12 cellular contexts compared by ENCODE assay signal in the genomic region with DNA sequence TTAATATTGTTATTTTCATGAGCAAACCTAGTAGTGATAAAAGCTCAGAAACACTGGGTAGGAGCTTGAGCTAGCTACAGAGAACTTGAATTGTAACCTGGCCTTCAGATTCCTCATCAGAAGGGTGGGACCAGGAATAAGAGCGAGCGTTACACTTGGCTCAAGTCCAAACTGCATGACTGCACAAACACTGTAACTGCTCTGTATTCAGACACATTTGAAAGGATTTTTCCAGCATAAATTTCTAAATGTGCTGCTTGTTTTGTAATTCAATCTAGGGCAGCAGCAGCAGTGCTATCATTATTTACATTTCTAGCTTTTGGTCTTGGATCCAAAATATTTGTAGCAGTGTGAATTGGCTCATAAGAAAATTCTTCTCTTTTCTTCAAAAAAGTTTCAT.
DNase-seq lines count a peak whose midpoint lies in the region; ATAC-seq lines count a peak whose summit lies in the region.
"Had no signal": no experiment of that assay in that cellular context is flagged by ENCODE, and none has a peak within 500 bp of the region (broad histone marks: within the 10 kb centered on the region; RNA-seq: fewer than 3 reads in every experiment).

No MANE protein-coding gene starts in this region.

- H3K27me3 Mint-ChIP-seq in natural killer cell treated with Interleukin-12 subunit alpha and Interleukin-12 subunit beta and Interleukin-15 and Interleukin-18, amount 100 ng/mL, for 72 hours: peaks cover 0 to 13% of the 10 kb centered on the region in 2 donors

- H3K9ac ChIP-seq in adipocyte (ENCODE audit: low read length): peak overlapping the region; percentile 8

- intact Hi-C loops in left colon (cut with DNase I, micrococcal nuclease) (no loop called here), posterior cingulate gyrus (cut with DNase I) (no loop called here)

- H3K4me1 ChIP-seq in adipocyte (ENCODE audit: control insufficient read depth, insufficient read depth, low read length): no peaks in the 10 kb centered on the region

- ATAC-seq in left colon: peak; percentile 91
- no peak for ATAC-seq in natural killer cell treated with Interleukin-12 subunit alpha and Interleukin-12 subunit beta and Interleukin-15 and Interleukin-18, amount 100 ng/mL, for 72 hours
- ATAC-seq: stimulated activated effector memory CD8-positive, alpha-beta T cell treated with anti-CD3 and anti-CD28 coated beads, Interleukin-12 subunit alpha, Interleukin-12 subunit beta, amount 100 ng/mL, for 72 hours had no signal

- H3K27ac Mint-ChIP-seq in natural killer cell treated with Interleukin-12 subunit alpha and Interleukin-12 subunit beta and Interleukin-15 and Interleukin-18, amount 100 ng/mL, for 72 hours: no peak overlapping the region
- H3K27ac Mint-ChIP-seq: activated T-helper 2 cell treated with anti-CD3 and anti-CD28 coated beads, Interferon-gamma antibody, Interleukin-2, Interleukin-4, amounts not matched to agents 10 μg/mL and 5 μg/mL and 100 μg/mL, durations not matched to agents 14 hours and 24 hours and 36 hours; endodermal cell; stimulated activated effector memory CD8-positive, alpha-beta T cell treated with anti-CD3 and anti-CD28 coated beads, Interleukin-12 subunit alpha, Interleukin-12 subunit beta, amount 100 ng/mL, for 72 hours had no signal

- peaks cover 8% of the 10 kb centered on the region for H3K36me3 Mint-ChIP-seq in natural killer cell treated with Interleukin-12 subunit alpha and Interleukin-12 subunit beta and Interleukin-15 and Interleukin-18, amount 100 ng/mL, for 72 hours
- H3K36me3 Mint-ChIP-seq: stimulated activated effector memory CD8-positive, alpha-beta T cell treated with anti-CD3 and anti-CD28 coated beads, Interleukin-12 subunit alpha, Interleukin-12 subunit beta, amount 100 ng/mL, for 72 hours had no signal

- H3K4me3 Mint-ChIP-seq in natural killer cell treated with Interleukin-12 subunit alpha and Interleukin-12 subunit beta and Interleukin-15 and Interleukin-18, amount 100 ng/mL, for 72 hours: no peak overlapping the region
- H3K4me3 Mint-ChIP-seq: endodermal cell; stimulated activated effector memory CD8-positive, alpha-beta T cell treated with anti-CD3 and anti-CD28 coated beads, Interleukin-12 subunit alpha, Interleukin-12 subunit beta, amount 100 ng/mL, for 72 hours had no signal

- H3K9me3 Mint-ChIP-seq in natural killer cell treated with Interleukin-12 subunit alpha and Interleukin-12 subunit beta and Interleukin-15 and Interleukin-18, amount 100 ng/mL, for 72 hours: peaks cover 11% of the 10 kb centered on the region

- peaks cover 5% of the 10 kb centered on the region for H3K9me3 ChIP-seq in adipocyte (ENCODE audit: control insufficient read depth, low read length)

- no peaks in the 10 kb centered on the region for H3K4me1 Mint-ChIP-seq in natural killer cell treated with Interleukin-12 subunit alpha and Interleukin-12 subunit beta and Interleukin-15 and Interleukin-18, amount 100 ng/mL, for 72 hours (ENCODE audit: low read depth in 2 of 2)
- H3K4me1 Mint-ChIP-seq: endodermal cell; stimulated activated effector memory CD8-positive, alpha-beta T cell treated with anti-CD3 and anti-CD28 coated beads, Interleukin-12 subunit alpha, Interleukin-12 subunit beta, amount 100 ng/mL, for 72 hours had no signal

- DNase-seq in G401 (ENCODE audit: low spot score) (peak; percentile 1), NCI-H2029 treated with DMSO at 0.1 percent for 48 hours (lab: John Stamatoyannopoulos, UW) (peak; percentile 40), adipocyte (ENCODE audit: low read depth) (peak; percentile 43), left colon (peak; percentile 61 to 71), posterior cingulate gyrus (no peak), caudate nucleus (lab: John Stamatoyannopoulos, UW) (no peak)
- no peak for DNase-seq in natural killer cell treated with Interleukin-12 subunit alpha and Interleukin-12 subunit beta and Interleukin-15 and Interleukin-18, amount 100 ng/mL, for 72 hours (ENCODE audit: low spot score)
- no peak for DNase-seq in activated naive CD4-positive, alpha-beta T cell treated with Interleukin-2 at 50 U/mL for 16 hours
- DNase-seq: EL, endodermal cell had no signal

- H3K27ac ChIP-seq in caudate nucleus (ENCODE audit: low read depth, low read length): no peak overlapping the region

- H3K4me3 ChIP-seq in adipocyte (ENCODE audit: low read length): no peak overlapping the region

- H3K27me3 ChIP-seq in adipocyte (replicated peaks; ENCODE audit: control insufficient read depth, insufficient read depth, low read length): no peaks in the 10 kb centered on the region

- in situ Hi-C loops in G401 (cut with HindIII; ENCODE audit: low sequenced_read_pairs): no loop called here

- no peaks in the 10 kb centered on the region for H3K36me3 ChIP-seq in adipocyte (ENCODE audit: control insufficient read depth, insufficient read depth, low read length, severe bottlenecking)

Comparison
In these comparisons a context has a peak if more than half of its experiments do, and no peak if none do; other contexts are left out.
1. DNase-seq: peak in G401 (single experiment), NCI-H2029 treated with DMSO at 0.1 percent for 48 hours (single experiment), adipocyte (single experiment) and left colon (2 of 2); none in posterior cingulate gyrus (0 of 10), natural killer cell treated with Interleukin-12 subunit alpha and Interleukin-12 subunit beta and Interleukin-15 and Interleukin-18, amount 100 ng/mL, for 72 hours (single experiment), activated naive CD4-positive, alpha-beta T cell treated with Interleukin-2 at 50 U/mL for 16 hours (single experiment) and caudate nucleus (0 of 61).